In the genomic region with DNA sequence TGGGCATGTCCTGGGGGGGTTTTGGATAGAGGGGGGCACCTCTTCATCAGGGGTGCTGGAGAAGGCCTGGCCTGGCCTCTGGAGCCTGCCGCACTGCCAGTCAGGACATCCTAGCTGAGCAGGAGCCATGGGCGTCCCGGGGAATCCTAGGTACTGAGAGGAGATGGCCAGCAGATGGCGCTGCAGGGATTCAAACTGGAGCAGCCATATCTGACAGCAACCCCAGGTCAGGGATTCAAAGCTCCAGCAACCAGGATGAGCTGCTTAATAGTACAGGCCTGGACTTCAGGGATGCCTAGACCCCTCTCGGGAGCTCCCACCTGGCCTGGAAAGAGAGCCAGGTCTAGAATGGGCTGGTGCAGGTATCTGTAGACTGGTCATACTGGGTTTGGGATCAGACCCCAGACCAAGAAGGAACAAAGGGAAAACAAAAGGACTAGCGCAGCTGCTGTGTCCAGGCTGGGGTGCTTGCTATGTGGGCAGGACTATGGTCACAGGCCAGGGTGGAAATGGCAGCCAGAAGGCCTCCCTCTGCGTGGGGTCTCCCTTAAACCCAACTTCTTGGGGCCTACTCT, we compare ENCODE assay signal across 8 cellular contexts.
DNase-seq lines count a peak whose midpoint lies in the region; ATAC-seq and TF ChIP-seq lines count a peak whose summit lies in the region.

No MANE protein-coding gene starts in this region.

- no peak for TF ChIP-seq EP300 in gastroesophageal sphincter (IDR thresholded peaks at IDR 0.05)

- H3K27ac Mint-ChIP-seq in activated CD4-positive, alpha-beta memory T cell treated with anti-CD3 and anti-CD28 coated beads for 36 hours, result no peak overlapping the region

- no peak overlapping the region for H3K4me3 Mint-ChIP-seq in activated CD4-positive, alpha-beta memory T cell treated with anti-CD3 and anti-CD28 coated beads for 36 hours

- ATAC-seq in GM18519 (IDR thresholded peaks at IDR 0.05; ENCODE audit: low FRiP score, unreplicated experiment) (no peak), gastroesophageal sphincter (no peak)

- no peaks in the 10 kb centered on the region for H3K36me3 ChIP-seq in A673 (ENCODE audit: insufficient read depth, low read length, poor library complexity, severe bottlenecking)
- H3K36me3 ChIP-seq in gastroesophageal sphincter, result no peaks in the 10 kb centered on the region

- WGBS in gastroesophageal sphincter (ENCODE audit: low coverage in 1 of 2), 2 donors, result 83% methylated on average over 1 of the region's 7 CpGs; no CpG with 5 or more reads in 1 of the 2 donors

- CTCF ChIA-PET in A673 (lab: Charles Lee), result interaction anchor here (0.6 kb wide), 1 partner anchor 1128 kb away, joined by 5 read pairs; no protein-coding TSS in a partner anchor
- CTCF ChIA-PET in activated CD4-positive, alpha-beta memory T cell treated with anti-CD3 and anti-CD28 coated beads for 36 hours (lab: Charles Lee), result no interaction called here

- H3K27me3 Mint-ChIP-seq in activated CD4-positive, alpha-beta memory T cell treated with anti-CD3 and anti-CD28 coated beads for 36 hours, result no peaks in the 10 kb centered on the region

- peak; percentile 69 for DNase-seq in A673 (ENCODE audit: low spot score)
- peak; percentile 34 for DNase-seq in GM10266 (ENCODE audit: extremely low spot score)
- DNase-seq in NCI-H1930 (lab: John Stamatoyannopoulos, UW), result peak; percentile 51 to 79
- peak; percentile 44 for DNase-seq in activated CD4-positive, alpha-beta memory T cell treated with anti-CD3 and anti-CD28 coated beads for 36 hours
- peak; percentile 83 for DNase-seq in iPS-NIHi11 (ENCODE audit: low spot score)
- peak; percentile 4 to 8 for DNase-seq in stimulated activated CD4-positive, alpha-beta T cell treated with anti-CD3 and anti-CD28 coated beads, Interleukin-15, amount 100 ng/mL, for 48 hours (ENCODE audit: low read depth in 2 of 2)

- H3K27ac ChIP-seq in A673 (ENCODE audit: low read depth, low read length, poor library complexity, severe bottlenecking), result no peak overlapping the region
- H3K27ac ChIP-seq in gastroesophageal sphincter, result no peak overlapping the region

- POLR2A ChIA-PET in A673 (lab: Charles Lee; ENCODE audit: low non-redundant PET), result no interaction called here
- POLR2A ChIA-PET in activated CD4-positive, alpha-beta memory T cell treated with anti-CD3 and anti-CD28 coated beads for 36 hours (lab: Charles Lee), result no interaction called here

- no peaks in the 10 kb centered on the region for H3K27me3 ChIP-seq in A673 (replicated peaks; ENCODE audit: insufficient read depth, low read depth, low read length, poor library complexity)
- no peaks in the 10 kb centered on the region for H3K27me3 ChIP-seq in gastroesophageal sphincter

- H3K4me1 ChIP-seq in A673 (ENCODE audit: insufficient read depth, low read length, poor library complexity, severe bottlenecking), result no peaks in the 10 kb centered on the region
- H3K4me1 ChIP-seq in gastroesophageal sphincter, result no peaks in the 10 kb centered on the region

- no peak for TF ChIP-seq POLR2A in gastroesophageal sphincter (IDR thresholded peaks at IDR 0.05)

- intact Hi-C loops in A673 (cut with micrococcal nuclease; ENCODE audit: unreplicated experiment), result loop anchor here (5.0 kb wide), 1 partner anchor 1147 kb away; no protein-coding TSS in a partner anchor
- intact Hi-C loops in activated CD4-positive, alpha-beta memory T cell treated with anti-CD3 and anti-CD28 coated beads for 36 hours (cut with micrococcal nuclease), result no loop called here

- no TSS peak for BruUV-seq in A673 (replicated peaks; lab: Mats Ljungman, UMichigan)

- TF ChIP-seq CTCF in A673 (conservative IDR thresholded peaks at IDR 0.05; ENCODE audit: low read depth, low read length) (peak; percentile 72), GM10266 (IDR thresholded peaks at IDR 0.05; ENCODE audit: control insufficient read depth, insufficient read depth, low read depth, missing control alignments) (peak; percentile 44), gastroesophageal sphincter (IDR thresholded peaks at IDR 0.05) (no peak)

- H3K4me1 Mint-ChIP-seq in activated CD4-positive, alpha-beta memory T cell treated with anti-CD3 and anti-CD28 coated beads for 36 hours (ENCODE audit: low read depth), result no peaks in the 10 kb centered on the region

- H3K9me3 Mint-ChIP-seq in activated CD4-positive, alpha-beta memory T cell treated with anti-CD3 and anti-CD28 coated beads for 36 hours, result peaks cover 18% of the 10 kb centered on the region

- H3K36me3 Mint-ChIP-seq in activated CD4-positive, alpha-beta memory T cell treated with anti-CD3 and anti-CD28 coated beads for 36 hours, result no peaks in the 10 kb centered on the region

- no peak overlapping the region for H3K4me3 ChIP-seq in A673 (ENCODE audit: low read depth, low read length, poor library complexity, severe bottlenecking)
- no peak overlapping the region for H3K4me3 ChIP-seq in gastroesophageal sphincter

- H3K9me3 ChIP-seq in A673 (ENCODE audit: low read depth, low read length, poor library complexity, severe bottlenecking) (no peaks in the 10 kb centered on the region), gastroesophageal sphincter (peaks cover 0 to under 1% (median 0%) of the 10 kb centered on the region in 3 donors)

Comparison
In these comparisons a context has a peak if more than half of its experiments do, and no peak if none do; other contexts are left out.
1. DNase-seq: peak in every context shown above with its lines; median percentile 83 in iPS-NIHi11; 69 in A673; 65 in NCI-H1930; 44 in activated CD4-positive, alpha-beta memory T cell treated with anti-CD3 and anti-CD28 coated beads for 36 hours; 34 in GM10266; 6 in stimulated activated CD4-positive, alpha-beta T cell treated with anti-CD3 and anti-CD28 coated beads, Interleukin-15, amount 100 ng/mL, for 48 hours.
2. CTCF ChIP-seq: peak in A673 (single experiment) and GM10266 (single experiment); none in gastroesophageal sphincter (0 of 4).